18 cellular contexts compared by ENCODE assay signal in genomic region chr16:50298075-50298460, GRCh38. TPM values are rescaled to one million over a fixed set of nuclear protein-coding genes. Genes with fewer than 3 reads are reported as not detected.
DNase-seq lines count a peak whose midpoint lies in the region; ATAC-seq and TF ChIP-seq lines count a peak whose summit lies in the region.
"Had no signal": no experiment of that assay in that cellular context is flagged by ENCODE, and none has a peak within 500 bp of the region (broad histone marks: within the 10 kb centered on the region; RNA-seq: fewer than 3 reads in every experiment).

No MANE protein-coding gene starts in this region.

- H3K4me1 ChIP-seq in H9 (ENCODE audit: insufficient read depth, low read length), result no peaks in the 10 kb centered on the region

- H4K91ac ChIP-seq in H9 (ENCODE audit: insufficient read length, low read depth, low read length), result no peak overlapping the region

- H2BK12ac ChIP-seq in H9 (ENCODE audit: insufficient read length, low read depth, low read length), result no peak overlapping the region

- H3K56ac ChIP-seq in H9 (ENCODE audit: insufficient read length, low read depth, low read length), result no peak overlapping the region

- no peaks in the 10 kb centered on the region for H3K79me2 ChIP-seq in H9 (ENCODE audit: insufficient read depth, low read length)

- H4K8ac ChIP-seq in H9 (replicated peaks; ENCODE audit: insufficient read length, low read depth, low read length), result no peak overlapping the region

- H3K9me3 Mint-ChIP-seq in H9, result no peaks in the 10 kb centered on the region
- no peaks in the 10 kb centered on the region for H3K9me3 Mint-ChIP-seq in brain
- no peaks in the 10 kb centered on the region for H3K9me3 Mint-ChIP-seq in natural killer cell treated with Interleukin-12 subunit alpha and Interleukin-12 subunit beta and Interleukin-15 and Interleukin-18, amount 100 ng/mL, for 72 hours
- H3K9me3 Mint-ChIP-seq: nephron; stimulated activated naive CD8-positive, alpha-beta T cell treated with anti-CD3 and anti-CD28 coated beads, Interleukin-15, amount 100 ng/mL, for 72 hours had no signal

- H3K9me3 ChIP-seq in H9 (ENCODE audit: control insufficient read depth, low read depth, low read length), result no peaks in the 10 kb centered on the region
- H3K9me3 ChIP-seq: BE2C, lower lobe of right lung, upper lobe of left lung had no signal

- H3K9ac ChIP-seq in H9 (ENCODE audit: extremely low read depth, insufficient read length, low read length), result no peak overlapping the region

- no peak for TF ChIP-seq CTCF in H9 (conservative IDR thresholded peaks at IDR 0.05)
- TF ChIP-seq CTCF in brain (conservative IDR thresholded peaks at IDR 0.05), result no peak

- H3K27me3 Mint-ChIP-seq in H9 (ENCODE audit: low read depth) (no peaks in the 10 kb centered on the region), brain (no peaks in the 10 kb centered on the region)
- H3K27me3 Mint-ChIP-seq in natural killer cell treated with Interleukin-12 subunit alpha and Interleukin-12 subunit beta and Interleukin-15 and Interleukin-18, amount 100 ng/mL, for 72 hours, result no peaks in the 10 kb centered on the region
- H3K27me3 Mint-ChIP-seq: stimulated activated naive CD8-positive, alpha-beta T cell treated with anti-CD3 and anti-CD28 coated beads, Interleukin-15, amount 100 ng/mL, for 72 hours had no signal

- H3K36me3 Mint-ChIP-seq in H9 (ENCODE audit: insufficient read depth in 1 of 3, low read depth in 3 of 3) (no peaks in the 10 kb centered on the region), brain (no peaks in the 10 kb centered on the region)
- H3K36me3 Mint-ChIP-seq in natural killer cell treated with Interleukin-12 subunit alpha and Interleukin-12 subunit beta and Interleukin-15 and Interleukin-18, amount 100 ng/mL, for 72 hours, result no peaks in the 10 kb centered on the region

- H3K27me3 ChIP-seq in H9 (ENCODE audit: insufficient read depth, low read length), result no peaks in the 10 kb centered on the region
- H3K27me3 ChIP-seq: BE2C, upper lobe of left lung had no signal

- H3K4ac ChIP-seq in H9 (ENCODE audit: low read depth, low read length), result no peak overlapping the region

- no peak overlapping the region for H3K23ac ChIP-seq in H9 (ENCODE audit: insufficient read length, low read depth, low read length)

- peak; percentile 57 for DNase-seq in DMS 273 (lab: John Stamatoyannopoulos, UW; ENCODE audit: unreplicated experiment)
- no peak for DNase-seq in DMS 273 treated with DMSO at 0.1 percent for 48 hours (lab: John Stamatoyannopoulos, UW)
- peak; percentile 24 for DNase-seq in H9
- DNase-seq in natural killer cell treated with Interleukin-12 subunit alpha and Interleukin-12 subunit beta and Interleukin-15 and Interleukin-18, amount 100 ng/mL, for 72 hours (ENCODE audit: low spot score), result peak; percentile 45
- no peak for DNase-seq in LoVo (ENCODE audit: low spot score)
- no peak for DNase-seq in glomerular visceral epithelial cell (ENCODE audit: extremely low spot score)
- DNase-seq: activated CD8-positive, alpha-beta memory T cell treated with anti-CD3 and anti-CD28 coated beads for 24 hours; NCI-H1436; stimulated activated CD4-positive, alpha-beta T cell treated with anti-CD3 and anti-CD28 coated beads, Interleukin-15, amount 100 ng/mL, for 24 hours; stimulated activated naive CD8-positive, alpha-beta T cell treated with anti-CD3 and anti-CD28 coated beads, Interleukin-15, amount 100 ng/mL, for 72 hours had no signal

- no peak for ATAC-seq in natural killer cell treated with Interleukin-12 subunit alpha and Interleukin-12 subunit beta and Interleukin-15 and Interleukin-18, amount 100 ng/mL, for 72 hours
- ATAC-seq in GM18909 (IDR thresholded peaks at IDR 0.05; ENCODE audit: poor library complexity, unreplicated experiment), result no peak
- ATAC-seq: HCT116; lower lobe of right lung; stimulated activated naive CD8-positive, alpha-beta T cell treated with anti-CD3 and anti-CD28 coated beads, Interleukin-15, amount 100 ng/mL, for 72 hours had no signal

- no peak overlapping the region for H2AFZ ChIP-seq in H9 (ENCODE audit: low read length)

- no peaks in the 10 kb centered on the region for H3K23me2 ChIP-seq in H9 (ENCODE audit: insufficient read length, low read depth, low read length, poor library complexity, severe bottlenecking)

- H4K5ac ChIP-seq in H9 (ENCODE audit: insufficient read length, low read depth, low read length), result no peak overlapping the region

- no peak overlapping the region for H2BK15ac ChIP-seq in H9 (ENCODE audit: low read depth, low read length)

- H3K18ac ChIP-seq in H9 (ENCODE audit: insufficient read length, low read depth, low read length), result no peak overlapping the region

- no peak overlapping the region for H2BK20ac ChIP-seq in H9 (ENCODE audit: low read depth, low read length, poor library complexity, severe bottlenecking)

- no peak overlapping the region for H2AK5ac ChIP-seq in H9 (ENCODE audit: insufficient read length, low read length)

- no peak overlapping the region for H2BK120ac ChIP-seq in H9 (ENCODE audit: low read depth, low read length, poor library complexity, severe bottlenecking)

- no peak overlapping the region for H2BK5ac ChIP-seq in H9 (ENCODE audit: insufficient read length, low read length)

- no peak overlapping the region for H3K4me3 Mint-ChIP-seq in H9
- H3K4me3 Mint-ChIP-seq in brain, result no peak overlapping the region
- H3K4me3 Mint-ChIP-seq in natural killer cell treated with Interleukin-12 subunit alpha and Interleukin-12 subunit beta and Interleukin-15 and Interleukin-18, amount 100 ng/mL, for 72 hours, result no peak overlapping the region
- H3K4me3 Mint-ChIP-seq: nephron; stimulated activated naive CD8-positive, alpha-beta T cell treated with anti-CD3 and anti-CD28 coated beads, Interleukin-15, amount 100 ng/mL, for 72 hours had no signal

- no peaks in the 10 kb centered on the region for H3K79me1 ChIP-seq in H9 (ENCODE audit: insufficient read depth, low read depth, low read length, poor library complexity, severe bottlenecking)

- no peak overlapping the region for H3K14ac ChIP-seq in H9 (ENCODE audit: insufficient read depth, low read length)

- no peak overlapping the region for H3K4me2 ChIP-seq in H9 (ENCODE audit: insufficient read depth, insufficient read length, low read length)

- H3K4me1 Mint-ChIP-seq in H9, result peaks cover 2 to 9% of the 10 kb centered on the region in 2 experiments; a peak in 3 of 4 replicates
- peaks cover 16% of the 10 kb centered on the region for H3K4me1 Mint-ChIP-seq in brain
- peaks cover 0 to 21% of the 10 kb centered on the region in 2 donors for H3K4me1 Mint-ChIP-seq in natural killer cell treated with Interleukin-12 subunit alpha and Interleukin-12 subunit beta and Interleukin-15 and Interleukin-18, amount 100 ng/mL, for 72 hours (ENCODE audit: low read depth in 2 of 2)
- H3K4me1 Mint-ChIP-seq: nephron; stimulated activated naive CD8-positive, alpha-beta T cell treated with anti-CD3 and anti-CD28 coated beads, Interleukin-15, amount 100 ng/mL, for 72 hours had no signal

- H3K27ac Mint-ChIP-seq in H9 (peak overlapping the region; percentile 32 to 76 (median 41); a peak in 4 of 7 replicates), brain (peak overlapping the region in 3 of 5 experiments; percentile 19 to 92 (median 75))
- H3K27ac Mint-ChIP-seq in natural killer cell treated with Interleukin-12 subunit alpha and Interleukin-12 subunit beta and Interleukin-15 and Interleukin-18, amount 100 ng/mL, for 72 hours, result peak overlapping the region in 1 of 2 donors; percentile 69

- no CpG with 5 or more reads among the region's 7 CpGs for WGBS in H9 (ENCODE audit: extremely low coverage, insufficient read length, low lambda C conversion rate)

- H3K27ac ChIP-seq in H9 (ENCODE audit: insufficient read length, low read depth, low read length), result no peak overlapping the region
- H3K27ac ChIP-seq: 22Rv1, lower lobe of right lung, upper lobe of left lung had no signal

- H3T11ph ChIP-seq in H9 (ENCODE audit: low read length), result no peak overlapping the region

- H4K20me1 ChIP-seq in H9 (ENCODE audit: control insufficient read depth, insufficient read depth, insufficient read length), result no peaks in the 10 kb centered on the region

RNA-seq across cellular contexts. Expression of gene ADCY7, which starts 31.7 kb away (rescaled TPM):
- 2.6 and 4.0 TPM in 2 replicates for total RNA-seq in H9 (2021)
- 0.66 TPM for polyA plus RNA-seq in brain (ENCODE audit: insufficient read depth, low read depth, low replicate concordance)
- total RNA-seq in natural killer cell treated with Interleukin-12 subunit alpha and Interleukin-12 subunit beta and Interleukin-15 and Interleukin-18, amount 100 ng/mL, for 72 hours, result 100 to 1,000 TPM; 135 to 186 TPM

Comparison
In these comparisons a context has a peak if more than half of its experiments do, and no peak if none do; other contexts are left out.
1. DNase-seq: peak in DMS 273 (single experiment), H9 (single experiment) and natural killer cell treated with Interleukin-12 subunit alpha and Interleukin-12 subunit beta and Interleukin-15 and Interleukin-18, amount 100 ng/mL, for 72 hours (single experiment); none in DMS 273 treated with DMSO at 0.1 percent for 48 hours (single experiment), LoVo (single experiment) and glomerular visceral epithelial cell (single experiment).
2. RNA of gene ADCY7, which starts 31.7 kb away (total RNA-seq): 135 to 186 TPM in natural killer cell treated with Interleukin-12 subunit alpha and Interleukin-12 subunit beta and Interleukin-15 and Interleukin-18, amount 100 ng/mL, for 72 hours; 2.6 to 4.0 TPM in H9; every median in the first group is over 10 times any median in the second.